In the genomic region with DNA sequence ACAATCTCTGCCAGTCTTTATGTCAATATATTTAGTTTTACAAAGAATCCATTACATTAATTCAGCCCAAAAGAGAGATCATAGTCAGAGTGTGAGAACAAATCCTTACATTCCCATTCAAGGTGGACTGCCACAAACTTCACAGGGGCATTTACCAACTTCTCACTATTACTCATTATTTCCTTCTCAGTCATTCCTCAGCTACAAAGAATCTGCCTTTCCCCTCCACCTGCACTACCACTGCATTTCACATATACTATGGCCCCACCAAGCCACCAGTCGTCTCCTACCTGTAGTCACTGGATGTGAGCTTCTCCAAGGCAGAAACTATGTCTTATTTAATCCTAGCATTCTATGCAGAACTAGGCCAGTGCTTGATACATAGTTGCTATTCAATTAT, we compare ENCODE assay signal across 11 cellular contexts.
DNase-seq lines count a peak whose midpoint lies in the region; ATAC-seq and TF ChIP-seq lines count a peak whose summit lies in the region.
"Had no signal": no experiment of that assay in that cellular context is flagged by ENCODE, and none has a peak within 500 bp of the region (broad histone marks: within the 10 kb centered on the region; RNA-seq: fewer than 3 reads in every experiment).

No MANE protein-coding gene starts in this region.

- ATAC-seq in GM18858 (IDR thresholded peaks at IDR 0.05; ENCODE audit: unreplicated experiment): peak; percentile 53
- ATAC-seq in GM21529 (IDR thresholded peaks at IDR 0.05; ENCODE audit: unreplicated experiment): peak; percentile 68
- ATAC-seq in HG03442 (IDR thresholded peaks at IDR 0.05; ENCODE audit: unreplicated experiment): peak; percentile 71
- no peak for ATAC-seq in memory B cell (ENCODE audit: low read depth)
- no peak for ATAC-seq in SK-N-SH treated with all-trans-retinoic acid at 6 μM for 48 hours
- ATAC-seq: Panc1 had no signal

- no peak overlapping the region for H3K4me3 Mint-ChIP-seq in memory B cell

- no peak for TF ChIP-seq POLR2A in lower leg skin (IDR thresholded peaks at IDR 0.05)

- peaks cover 17% of the 10 kb centered on the region for H3K36me3 Mint-ChIP-seq in memory B cell

- TF ChIP-seq CTCF in lower leg skin (IDR thresholded peaks at IDR 0.05): no peak

- WGBS in lower leg skin, 2 donors: 93 to 95% methylated on average over 1 of the region's 1 CpG

- no peak for DNase-seq in memory B cell (ENCODE audit: low spot score in 2 of 2)
- DNase-seq in midbrain (lab: John Stamatoyannopoulos, UW): no peak
- DNase-seq in lower leg skin (ENCODE audit: low spot score in 2 of 2): no peak
- no peak for DNase-seq in NCI-H446 (lab: John Stamatoyannopoulos, UW)
- DNase-seq: EL, tibial artery had no signal

- no peaks in the 10 kb centered on the region for H3K9me3 Mint-ChIP-seq in memory B cell

- H3K4me3 ChIP-seq in lower leg skin (ENCODE audit: low read depth, poor library complexity, severe bottlenecking): no peak overlapping the region
- H3K4me3 ChIP-seq: tibial artery had no signal

- intact Hi-C loops in lower leg skin (cut with DNase I; ENCODE audit: low total_unique reads): loop anchor here (10.0 kb wide), 1 partner anchor 238 kb away; no protein-coding TSS in a partner anchor

- H3K27me3 Mint-ChIP-seq in memory B cell: no peaks in the 10 kb centered on the region

- peaks cover 36% of the 10 kb centered on the region for H3K4me1 Mint-ChIP-seq in memory B cell

- H3K27ac Mint-ChIP-seq in memory B cell: peak overlapping the region; percentile 80

TF ChIP-seq in SK-N-SH treated with all-trans-retinoic acid at 6 μM for 48 hours, 23 proteins besides CTCF, POLR2A, EP300 and RAD21:
- TF ChIP-seq SNAI2 (CRISPR knock-in tag; IDR thresholded peaks at IDR 0.05): no peak
- TF ChIP-seq CREB5 (CRISPR knock-in tag; IDR thresholded peaks at IDR 0.05; ENCODE audit: low read depth): no peak
- TF ChIP-seq POU6F1 (CRISPR knock-in tag; IDR thresholded peaks at IDR 0.05; ENCODE audit: borderline replicate concordance, low read depth): no peak
- no peak for TF ChIP-seq PATZ1 (CRISPR knock-in tag; IDR thresholded peaks at IDR 0.05; ENCODE audit: borderline replicate concordance)
- no peak for TF ChIP-seq CSRNP3 (CRISPR knock-in tag; IDR thresholded peaks at IDR 0.05)
- TF ChIP-seq, protein P1, sequence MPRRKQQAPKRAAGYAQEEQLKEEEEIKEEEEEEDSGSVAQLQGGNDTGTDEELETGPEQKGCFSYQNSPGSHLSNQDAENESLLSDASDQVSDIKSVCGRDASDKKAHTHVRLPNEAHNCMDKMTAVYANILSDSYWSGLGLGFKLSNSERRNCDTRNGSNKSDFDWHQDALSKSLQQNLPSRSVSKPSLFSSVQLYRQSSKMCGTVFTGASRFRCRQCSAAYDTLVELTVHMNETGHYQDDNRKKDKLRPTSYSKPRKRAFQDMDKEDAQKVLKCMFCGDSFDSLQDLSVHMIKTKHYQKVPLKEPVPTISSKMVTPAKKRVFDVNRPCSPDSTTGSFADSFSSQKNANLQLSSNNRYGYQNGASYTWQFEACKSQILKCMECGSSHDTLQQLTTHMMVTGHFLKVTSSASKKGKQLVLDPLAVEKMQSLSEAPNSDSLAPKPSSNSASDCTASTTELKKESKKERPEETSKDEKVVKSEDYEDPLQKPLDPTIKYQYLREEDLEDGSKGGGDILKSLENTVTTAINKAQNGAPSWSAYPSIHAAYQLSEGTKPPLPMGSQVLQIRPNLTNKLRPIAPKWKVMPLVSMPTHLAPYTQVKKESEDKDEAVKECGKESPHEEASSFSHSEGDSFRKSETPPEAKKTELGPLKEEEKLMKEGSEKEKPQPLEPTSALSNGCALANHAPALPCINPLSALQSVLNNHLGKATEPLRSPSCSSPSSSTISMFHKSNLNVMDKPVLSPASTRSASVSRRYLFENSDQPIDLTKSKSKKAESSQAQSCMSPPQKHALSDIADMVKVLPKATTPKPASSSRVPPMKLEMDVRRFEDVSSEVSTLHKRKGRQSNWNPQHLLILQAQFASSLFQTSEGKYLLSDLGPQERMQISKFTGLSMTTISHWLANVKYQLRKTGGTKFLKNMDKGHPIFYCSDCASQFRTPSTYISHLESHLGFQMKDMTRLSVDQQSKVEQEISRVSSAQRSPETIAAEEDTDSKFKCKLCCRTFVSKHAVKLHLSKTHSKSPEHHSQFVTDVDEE (CRISPR knock-in tag; IDR thresholded peaks at IDR 0.05): no peak
- TF ChIP-seq ZNF8 (CRISPR knock-in tag; IDR thresholded peaks at IDR 0.05): no peak
- no peak for TF ChIP-seq ZNF70 (CRISPR knock-in tag; IDR thresholded peaks at IDR 0.05)
- no peak for TF ChIP-seq ZFP30 (CRISPR knock-in tag; IDR thresholded peaks at IDR 0.05)
- TF ChIP-seq RARB (CRISPR knock-in tag; IDR thresholded peaks at IDR 0.05): no peak
- no peak for TF ChIP-seq PPARA (CRISPR knock-in tag; IDR thresholded peaks at IDR 0.05; ENCODE audit: borderline replicate concordance)
- TF ChIP-seq CSDC2 (CRISPR knock-in tag; IDR thresholded peaks at IDR 0.05): no peak
TF ChIP-seq in SK-N-SH treated with all-trans-retinoic acid at 6 μM for 48 hours: peak in this region for 0.

Comparison
In these comparisons a context has a peak if more than half of its experiments do, and no peak if none do; other contexts are left out.
1. ATAC-seq: peak in GM18858 (single experiment), GM21529 (single experiment) and HG03442 (single experiment); none in memory B cell (single experiment) and SK-N-SH treated with all-trans-retinoic acid at 6 μM for 48 hours (single experiment).